9 cellular contexts compared by ENCODE assay signal in genomic region chr2:204538179-204539009, GRCh38. TPM values are rescaled to one million over a fixed set of nuclear protein-coding genes. Genes with fewer than 3 reads are reported as not detected.
DNase-seq lines count a peak whose midpoint lies in the region; ATAC-seq, FAIRE-seq and TF ChIP-seq lines count a peak whose summit lies in the region.
"Had no signal": no experiment of that assay in that cellular context is flagged by ENCODE, and none has a peak within 500 bp of the region (broad histone marks: within the 10 kb centered on the region; RNA-seq: fewer than 3 reads in every experiment).

No MANE protein-coding gene starts in this region.

- H3K4me2 ChIP-seq in astrocyte (ENCODE audit: low read length) (peak overlapping the region; percentile 73), MM.1S (ENCODE audit: low read depth, low read length) (no peak overlapping the region)

- H3K27ac ChIP-seq in astrocyte (ENCODE audit: low read depth, low read length) (peak overlapping the region; percentile 33), MM.1S (ENCODE audit: low read length) (no peak overlapping the region)

- H3K9me2 ChIP-seq in MM.1S (replicated peaks; ENCODE audit: insufficient read depth, low read length): no peaks in the 10 kb centered on the region

- no peak overlapping the region for H3K4me3 ChIP-seq in astrocyte (ENCODE audit: insufficient read depth, low read depth, low read length)
- H3K4me3 ChIP-seq in MM.1S (ENCODE audit: low read length): no peak overlapping the region

- H3K4me3 Mint-ChIP-seq in astrocyte (ENCODE audit: unreplicated experiment): no peak overlapping the region

- H3K9me3 Mint-ChIP-seq in astrocyte (ENCODE audit: unreplicated experiment): no peaks in the 10 kb centered on the region

- H3K4me1 ChIP-seq in astrocyte (ENCODE audit: insufficient read depth, low read length) (peaks cover 8% of the 10 kb centered on the region), MM.1S (ENCODE audit: low read length) (peaks cover 3% of the 10 kb centered on the region; the same call in 1 of the 2 replicates)

- no peaks in the 10 kb centered on the region for H3K4me1 Mint-ChIP-seq in astrocyte (ENCODE audit: low read depth, unreplicated experiment)

- no peaks in the 10 kb centered on the region for H3K9me3 ChIP-seq in astrocyte (ENCODE audit: insufficient read depth, low read depth, low read length)
- H3K9me3 ChIP-seq in MM.1S (replicated peaks; ENCODE audit: insufficient read depth, low read length): no peaks in the 10 kb centered on the region

- H3K27me3 ChIP-seq in astrocyte (ENCODE audit: insufficient read depth, low read length) (no peaks in the 10 kb centered on the region), MM.1S (replicated peaks; ENCODE audit: insufficient read depth, low read length) (no peaks in the 10 kb centered on the region)

- no peak for ATAC-seq in activated CD4-positive, CD25-positive, alpha-beta regulatory T cell treated with anti-CD3 and anti-CD28 coated beads, Interleukin-2, amount 50 U/mL, for 24 hours

- H4K20me1 ChIP-seq in astrocyte (ENCODE audit: insufficient read depth, low read length): no peaks in the 10 kb centered on the region
- H4K20me1 ChIP-seq in MM.1S (ENCODE audit: insufficient read depth, low read length): no peaks in the 10 kb centered on the region

- H3K79me2 ChIP-seq in astrocyte (ENCODE audit: insufficient read depth, low read length): no peaks in the 10 kb centered on the region
- H3K79me2 ChIP-seq in MM.1S (ENCODE audit: low read length): no peaks in the 10 kb centered on the region

- DNase-seq in AG08396 (ENCODE audit: low spot score): peak; percentile 35
- peak; percentile 6 for DNase-seq in HT1080 (ENCODE audit: low read depth)
- DNase-seq in astrocyte (ENCODE audit: low read depth): peak; percentile 40
- DNase-seq in lung microvascular endothelial cell (ENCODE audit: low read depth in 2 of 2): peak; percentile 29 to 45
- no peak for DNase-seq in SW480 (ENCODE audit: low spot score)
- DNase-seq in MM.1S: no peak
- no peak for DNase-seq in NCI-H1048 (lab: John Stamatoyannopoulos, UW)
- DNase-seq: Calu3 had no signal

- no peaks in the 10 kb centered on the region for H3K36me3 Mint-ChIP-seq in astrocyte (ENCODE audit: low read depth, unreplicated experiment)

- peak overlapping the region; percentile 32 for H3K9ac ChIP-seq in astrocyte (ENCODE audit: low read length)
- H3K9ac ChIP-seq in MM.1S (ENCODE audit: low read length): no peak overlapping the region

- H3K27ac Mint-ChIP-seq in astrocyte (ENCODE audit: unreplicated experiment): no peak overlapping the region

- peaks cover 5% of the 10 kb centered on the region for H3K27me3 Mint-ChIP-seq in astrocyte (ENCODE audit: low read depth, unreplicated experiment)

- H2AFZ ChIP-seq in astrocyte (ENCODE audit: low read depth, low read length) (peak overlapping the region; percentile 65), MM.1S (ENCODE audit: low read length) (no peak overlapping the region)

- no peaks in the 10 kb centered on the region for H3F3A ChIP-seq in MM.1S (ENCODE audit: insufficient read depth, low read length)

- no peaks in the 10 kb centered on the region for H3K36me3 ChIP-seq in astrocyte (ENCODE audit: insufficient read depth, low read length)
- H3K36me3 ChIP-seq in MM.1S (replicated peaks; ENCODE audit: insufficient read depth, low read length): no peaks in the 10 kb centered on the region

- no peak for TF ChIP-seq CTCF in astrocyte (IDR thresholded peaks at IDR 0.05; ENCODE audit: insufficient read depth, low read depth, low read length)
- TF ChIP-seq CTCF in MM.1S (IDR thresholded peaks at IDR 0.05; ENCODE audit: low read length): no peak

- FAIRE-seq in astrocyte (lab: Jason Lieb, UNC): peak; percentile 54

RNA-seq across cellular contexts. Expression of gene PARD3B, which starts 6.9 kb away (rescaled TPM):
- total RNA-seq in HT1080 (2014; rRNA removed; shearing (Covaris generic)): 0.73 and 2.2 TPM in 2 replicates
- 0.90 and 1.1 TPM in 2 replicates for polyA plus RNA-seq in HT1080 (2015; cell fraction: cytosol; rRNA removed)
- polyA plus RNA-seq in HT1080 (2015; cell fraction: nucleus; rRNA removed): 1.3 and 1.5 TPM in 2 replicates
- total RNA-seq in astrocyte (6.5 and 7.0 TPM in 2 replicates), lung microvascular endothelial cell (5.2 and 10.9 TPM in 2 replicates)

Comparison
In these comparisons a context has a peak if more than half of its experiments do, and no peak if none do; other contexts are left out.
1. DNase-seq: peak in AG08396 (single experiment), HT1080 (single experiment), astrocyte (single experiment) and lung microvascular endothelial cell (2 of 2); none in SW480 (single experiment), MM.1S (single experiment) and NCI-H1048 (single experiment).